In genomic region chr2:94994914-94995236, GRCh38 we compare ENCODE assay signal across 27 cellular contexts. TPM values are rescaled to one million over a fixed set of nuclear protein-coding genes. Genes with fewer than 3 reads are reported as not detected.
"Had no signal": no experiment of that assay in that cellular context is flagged by ENCODE, and none has a peak within 500 bp of the region (broad histone marks: within the 10 kb centered on the region; RNA-seq: fewer than 3 reads in every experiment).

No MANE protein-coding gene starts in this region.

- ATAC-seq: activated T-helper 17 cell treated with anti-CD3 and anti-CD28 coated beads, Interleukin-2, amount 50 U/mL, for 72 hours; sciatic nerve had no signal

- H3K9me3 ChIP-seq: esophagus muscularis mucosa, left ventricle myocardium inferior had no signal

- H2AFZ ChIP-seq: hepatocyte, parathyroid adenoma had no signal

- DNase-seq: activated CD4-positive, alpha-beta T cell treated with anti-CD3 and anti-CD28 coated beads for 1 hour; activated CD8-positive, alpha-beta memory T cell treated with anti-CD3 and anti-CD28 coated beads, Interleukin-2, amount 50 U/mL, for 4 hours; activated naive CD4-positive, alpha-beta T cell treated with Interleukin-2 at 50 U/mL for 16 hours; activated T-cell treated with anti-CD3 and anti-CD28 coated beads, Interleukin-2, amount 50 U/mL, for 24 hours; anterior cingulate cortex; central memory CD4-positive, alpha-beta T cell; dermis blood vessel endothelial cell; effector CD8-positive, alpha-beta T cell; immature natural killer cell; left ventricle myocardium inferior; mammary epithelial cell; midbrain; nucleus accumbens; small intestine; stimulated activated CD4-positive, alpha-beta T cell treated with anti-CD3 and anti-CD28 coated beads, Interleukin-15, amount 100 ng/mL, for 24 hours; stimulated activated naive B cell treated with anti-CD40 and anti-IgM and Interleukin-4, amounts not matched to agents 10 μg/mL and 1 μg/mL and 100 μg/mL, for 72 hours; T-helper 1 cell; T-helper 9 cell had no signal

- H3K9me3 Mint-ChIP-seq: activated T-cell treated with anti-CD3 and anti-CD28 coated beads, Interleukin-2, amount 50 U/mL, for 24 hours; activated T-helper 17 cell treated with anti-CD3 and anti-CD28 coated beads, Interleukin-2, amount 50 U/mL, for 72 hours; brain; immature natural killer cell; natural killer cell treated with Interleukin-12 subunit alpha and Interleukin-12 subunit beta and Interleukin-15 and Interleukin-18, amount 100 ng/mL, for 72 hours; stimulated activated naive B cell treated with anti-CD40 and anti-IgM and Interleukin-4, amounts not matched to agents 10 μg/mL and 1 μg/mL and 100 μg/mL, for 72 hours had no signal

- H3K4me1 Mint-ChIP-seq: activated T-helper 17 cell treated with anti-CD3 and anti-CD28 coated beads, Interleukin-2, amount 50 U/mL, for 72 hours; immature natural killer cell; stimulated activated naive B cell treated with anti-CD40 and anti-IgM and Interleukin-4, amounts not matched to agents 10 μg/mL and 1 μg/mL and 100 μg/mL, for 72 hours had no signal

- FAIRE-seq: endothelial cell of umbilical vein, frontal cortex, small intestine had no signal

- H3K4me1 ChIP-seq: parathyroid adenoma had no signal

- H3K4me3 Mint-ChIP-seq: activated T-cell treated with anti-CD3 and anti-CD28 coated beads, Interleukin-2, amount 50 U/mL, for 24 hours; activated T-helper 17 cell treated with anti-CD3 and anti-CD28 coated beads, Interleukin-2, amount 50 U/mL, for 72 hours; immature natural killer cell; natural killer cell treated with Interleukin-12 subunit alpha and Interleukin-12 subunit beta and Interleukin-15 and Interleukin-18, amount 100 ng/mL, for 72 hours; stimulated activated naive B cell treated with anti-CD40 and anti-IgM and Interleukin-4, amounts not matched to agents 10 μg/mL and 1 μg/mL and 100 μg/mL, for 72 hours had no signal

- H3K4me3 ChIP-seq: esophagus muscularis mucosa, hepatocyte, left ventricle myocardium inferior had no signal

- H3K27me3 ChIP-seq: hepatocyte had no signal

- H3K27ac Mint-ChIP-seq: activated T-cell treated with anti-CD3 and anti-CD28 coated beads, Interleukin-2, amount 50 U/mL, for 24 hours; activated T-helper 17 cell treated with anti-CD3 and anti-CD28 coated beads, Interleukin-2, amount 50 U/mL, for 72 hours; immature natural killer cell; natural killer cell treated with Interleukin-12 subunit alpha and Interleukin-12 subunit beta and Interleukin-15 and Interleukin-18, amount 100 ng/mL, for 72 hours; stimulated activated naive B cell treated with anti-CD40 and anti-IgM and Interleukin-4, amounts not matched to agents 10 μg/mL and 1 μg/mL and 100 μg/mL, for 72 hours had no signal

- H3K4me2 ChIP-seq: hepatocyte had no signal

- H3K36me3 ChIP-seq: esophagus muscularis mucosa, left ventricle myocardium inferior had no signal

- H3K79me2 ChIP-seq: hepatocyte, parathyroid adenoma had no signal

- H3K27ac ChIP-seq: esophagus muscularis mucosa, hepatocyte, left ventricle myocardium inferior, parathyroid adenoma had no signal

- H3K9ac ChIP-seq: parathyroid adenoma had no signal

RNA-seq across cellular contexts. Expression of gene MAL, which starts 30.6 kb away (rescaled TPM):
- total RNA-seq: endothelial cell of umbilical vein, frontal cortex, mammary epithelial cell had no signal
- polyA plus RNA-seq: endothelial cell of umbilical vein, hepatocyte, mammary epithelial cell had no signal
